Comparison of ENCODE assay signal across 27 cellular contexts in genomic region chr18:13278231-13278630, GRCh38. TPM values are rescaled to one million over a fixed set of nuclear protein-coding genes. Genes with fewer than 3 reads are reported as not detected.
DNase-seq lines count a peak whose midpoint lies in the region; ATAC-seq and TF ChIP-seq lines count a peak whose summit lies in the region.
"Had no signal": no experiment of that assay in that cellular context is flagged by ENCODE, and none has a peak within 500 bp of the region (broad histone marks: within the 10 kb centered on the region; RNA-seq: fewer than 3 reads in every experiment).

No MANE protein-coding gene starts in this region.

- no peak for TF ChIP-seq CTCF in activated CD8-positive, alpha-beta T cell treated with anti-CD3 and anti-CD28 coated beads for 36 hours (IDR thresholded peaks at IDR 0.05)
- no peak for TF ChIP-seq CTCF in chondrocyte (IDR thresholded peaks at IDR 0.05)

- intact Hi-C loops in activated CD8-positive, alpha-beta T cell treated with anti-CD3 and anti-CD28 coated beads for 36 hours (cut with micrococcal nuclease), result no loop called here
- intact Hi-C loops in left colon (cut with DNase I, micrococcal nuclease), result no loop called here

- H3K9me3 Mint-ChIP-seq in activated naive CD4-positive, alpha-beta T cell treated with anti-CD3 and anti-CD28 coated beads, Interleukin-2, amount 50 U/mL, for 24 hours, result no peaks in the 10 kb centered on the region
- peaks cover 8% of the 10 kb centered on the region for H3K9me3 Mint-ChIP-seq in activated CD8-positive, alpha-beta T cell treated with anti-CD3 and anti-CD28 coated beads for 36 hours
- no peaks in the 10 kb centered on the region for H3K9me3 Mint-ChIP-seq in chondrocyte (ENCODE audit: low read depth)
- peaks cover 5 to 13% of the 10 kb centered on the region in 2 donors for H3K9me3 Mint-ChIP-seq in stimulated activated naive CD8-positive, alpha-beta T cell treated with anti-CD3 and anti-CD28 coated beads, Interleukin-15, amount 100 ng/mL, for 72 hours

- POLR2A ChIA-PET in activated CD8-positive, alpha-beta T cell treated with anti-CD3 and anti-CD28 coated beads for 36 hours (lab: Charles Lee), result interaction anchor here (1.3 to 6.8 kb wide), 3 partner anchors 11 to 57 kb away, joined by 3 to 60 read pairs (median 4); no protein-coding TSS in a partner anchor

- no peaks in the 10 kb centered on the region for H3K27me3 Mint-ChIP-seq in activated naive CD4-positive, alpha-beta T cell treated with anti-CD3 and anti-CD28 coated beads, Interleukin-2, amount 50 U/mL, for 24 hours
- no peaks in the 10 kb centered on the region for H3K27me3 Mint-ChIP-seq in activated CD8-positive, alpha-beta T cell treated with anti-CD3 and anti-CD28 coated beads for 36 hours
- H3K27me3 Mint-ChIP-seq in chondrocyte (ENCODE audit: low read depth), result no peaks in the 10 kb centered on the region
- no peaks in the 10 kb centered on the region for H3K27me3 Mint-ChIP-seq in stimulated activated naive CD8-positive, alpha-beta T cell treated with anti-CD3 and anti-CD28 coated beads, Interleukin-15, amount 100 ng/mL, for 72 hours

- peaks cover 72% of the 10 kb centered on the region for H3K4me1 Mint-ChIP-seq in activated naive CD4-positive, alpha-beta T cell treated with anti-CD3 and anti-CD28 coated beads, Interleukin-2, amount 50 U/mL, for 24 hours
- peaks cover 88% of the 10 kb centered on the region for H3K4me1 Mint-ChIP-seq in activated CD8-positive, alpha-beta T cell treated with anti-CD3 and anti-CD28 coated beads for 36 hours (ENCODE audit: low read depth)
- peaks cover 79% of the 10 kb centered on the region for H3K4me1 Mint-ChIP-seq in chondrocyte (ENCODE audit: low read depth)
- H3K4me1 Mint-ChIP-seq in stimulated activated naive CD8-positive, alpha-beta T cell treated with anti-CD3 and anti-CD28 coated beads, Interleukin-15, amount 100 ng/mL, for 72 hours, result peaks cover 100% of the 10 kb centered on the region

- CTCF ChIA-PET in activated CD8-positive, alpha-beta T cell treated with anti-CD3 and anti-CD28 coated beads for 36 hours (lab: Charles Lee), result interaction anchor here (1.1 to 2.1 kb wide), 4 partner anchors 11 to 336 kb away, joined by 3 to 6 read pairs (median 4); no protein-coding TSS in a partner anchor

- peaks cover under 1% of the 10 kb centered on the region for H3K36me3 Mint-ChIP-seq in activated naive CD4-positive, alpha-beta T cell treated with anti-CD3 and anti-CD28 coated beads, Interleukin-2, amount 50 U/mL, for 24 hours
- peaks cover 33% of the 10 kb centered on the region for H3K36me3 Mint-ChIP-seq in activated CD8-positive, alpha-beta T cell treated with anti-CD3 and anti-CD28 coated beads for 36 hours (ENCODE audit: low read depth)
- H3K36me3 Mint-ChIP-seq in chondrocyte (ENCODE audit: low read depth), result peaks cover 17% of the 10 kb centered on the region

- H3K27ac Mint-ChIP-seq in activated naive CD4-positive, alpha-beta T cell treated with anti-CD3 and anti-CD28 coated beads, Interleukin-2, amount 50 U/mL, for 24 hours, result peak overlapping the region; percentile 56
- H3K27ac Mint-ChIP-seq in activated CD8-positive, alpha-beta T cell treated with anti-CD3 and anti-CD28 coated beads for 36 hours, result peak overlapping the region; percentile 83
- H3K27ac Mint-ChIP-seq in chondrocyte (ENCODE audit: unreplicated experiment), result peak overlapping the region; percentile 29
- H3K27ac Mint-ChIP-seq in stimulated activated naive CD8-positive, alpha-beta T cell treated with anti-CD3 and anti-CD28 coated beads, Interleukin-15, amount 100 ng/mL, for 72 hours, result peak overlapping the region in 1 of 2 donors; percentile 84
- H3K27ac Mint-ChIP-seq: nephron progenitor cell, WTC11 had no signal

- peak overlapping the region; percentile 51 for H3K4me3 Mint-ChIP-seq in activated naive CD4-positive, alpha-beta T cell treated with anti-CD3 and anti-CD28 coated beads, Interleukin-2, amount 50 U/mL, for 24 hours
- peak overlapping the region; percentile 28 for H3K4me3 Mint-ChIP-seq in activated CD8-positive, alpha-beta T cell treated with anti-CD3 and anti-CD28 coated beads for 36 hours
- H3K4me3 Mint-ChIP-seq in chondrocyte (ENCODE audit: unreplicated experiment), result no peak overlapping the region
- peak overlapping the region; percentile 76 to 80 for H3K4me3 Mint-ChIP-seq in stimulated activated naive CD8-positive, alpha-beta T cell treated with anti-CD3 and anti-CD28 coated beads, Interleukin-15, amount 100 ng/mL, for 72 hours
- H3K4me3 Mint-ChIP-seq: nephron progenitor cell, WTC11 had no signal

- ATAC-seq in activated CD8-positive, alpha-beta T cell treated with anti-CD3 and anti-CD28 coated beads for 36 hours, result no peak
- ATAC-seq in stimulated activated naive CD8-positive, alpha-beta T cell treated with anti-CD3 and anti-CD28 coated beads, Interleukin-15, amount 100 ng/mL, for 72 hours, result no peak
- no peak for ATAC-seq in left colon
- ATAC-seq: HCT116, K562, Right ventricle myocardium inferior, WTC11 had no signal

- no peak for DNase-seq in activated naive CD4-positive, alpha-beta T cell treated with Interleukin-2 at 50 U/mL for 16 hours
- peak; percentile 7 for DNase-seq in activated CD8-positive, alpha-beta T cell treated with anti-CD3 and anti-CD28 coated beads for 36 hours
- DNase-seq in chondrocyte (ENCODE audit: low spot score) (peak; percentile 54), left colon (no peak), medulla oblongata (ENCODE audit: extremely low spot score) (no peak), AG20443 (ENCODE audit: low spot score) (no peak)
- DNase-seq in stimulated activated naive CD8-positive, alpha-beta T cell treated with anti-CD3 and anti-CD28 coated beads, Interleukin-15, amount 100 ng/mL, for 72 hours, result no peak
- DNase-seq: ACHN; DMS79 treated with DMSO at 0.1 percent for 48 hours; erythroblast; GF-D8; islet precursor cell; NCI-H1105; NCI-H187 treated with DMSO at 0.1 percent for 48 hours; NCI-H2171 treated with DMSO at 0.1 percent for 48 hours; NCI-H526; nephron progenitor cell; ovary; PC-9; retina; stimulated activated CD4-positive, alpha-beta T cell treated with anti-CD3 and anti-CD28 coated beads, Interleukin-1b, Interleukin-23, amount 100 ng/mL, for 48 hours; stimulated activated CD8-positive, alpha-beta memory T cell treated with anti-CD3 and anti-CD28 coated beads, Interleukin-4, amount 100 ng/mL, for 48 hours had no signal

RNA-seq across cellular contexts. Expression of gene LDLRAD4, which starts 59.7 kb away (rescaled TPM):
- total RNA-seq in activated CD8-positive, alpha-beta T cell treated with anti-CD3 and anti-CD28 coated beads for 36 hours, result 10 to 100 TPM; 37.3 to 38.5 TPM
- 78.2 to 229 TPM (median 80.5 TPM) in 3 replicates for total RNA-seq in chondrocyte
- total RNA-seq in left colon, result 10 to 100 TPM; 33.6 to 49.0 TPM
- total RNA-seq: K562 had no signal

Comparison
In these comparisons a context has a peak if more than half of its experiments do, and no peak if none do; other contexts are left out.
1. DNase-seq: peak in activated CD8-positive, alpha-beta T cell treated with anti-CD3 and anti-CD28 coated beads for 36 hours (single experiment) and chondrocyte (single experiment); none in activated naive CD4-positive, alpha-beta T cell treated with Interleukin-2 at 50 U/mL for 16 hours (single experiment), stimulated activated naive CD8-positive, alpha-beta T cell treated with anti-CD3 and anti-CD28 coated beads, Interleukin-15, amount 100 ng/mL, for 72 hours (0 of 2), left colon (0 of 2), medulla oblongata (single experiment) and AG20443 (single experiment).